1 cellular context compared by ENCODE assay signal in the genomic region with DNA sequence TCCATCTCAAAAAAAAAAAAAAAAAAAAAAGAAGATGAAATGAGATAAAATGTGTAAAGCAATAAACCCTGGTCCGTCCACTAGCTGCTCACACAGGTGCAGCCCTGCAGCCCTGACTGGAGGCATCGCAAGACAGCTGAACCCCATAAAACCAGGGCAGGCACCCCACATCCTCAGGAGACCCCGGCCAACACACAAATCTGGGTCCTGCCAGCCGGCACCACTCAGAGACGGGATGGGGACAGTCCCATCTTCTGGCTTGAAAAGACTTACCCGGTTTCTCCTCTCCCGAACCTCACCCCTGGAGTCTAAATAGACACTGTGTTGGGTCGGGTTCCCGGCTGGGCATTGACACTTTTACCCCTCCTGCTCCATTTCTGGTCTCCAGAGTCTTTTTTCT.
TF ChIP-seq lines count a peak whose summit lies in the region.

No MANE protein-coding gene starts in this region.

TF ChIP-seq in WTC11, 78 proteins besides CTCF, POLR2A, EP300 and RAD21 (continued from another document):
- TF ChIP-seq, protein P1, sequence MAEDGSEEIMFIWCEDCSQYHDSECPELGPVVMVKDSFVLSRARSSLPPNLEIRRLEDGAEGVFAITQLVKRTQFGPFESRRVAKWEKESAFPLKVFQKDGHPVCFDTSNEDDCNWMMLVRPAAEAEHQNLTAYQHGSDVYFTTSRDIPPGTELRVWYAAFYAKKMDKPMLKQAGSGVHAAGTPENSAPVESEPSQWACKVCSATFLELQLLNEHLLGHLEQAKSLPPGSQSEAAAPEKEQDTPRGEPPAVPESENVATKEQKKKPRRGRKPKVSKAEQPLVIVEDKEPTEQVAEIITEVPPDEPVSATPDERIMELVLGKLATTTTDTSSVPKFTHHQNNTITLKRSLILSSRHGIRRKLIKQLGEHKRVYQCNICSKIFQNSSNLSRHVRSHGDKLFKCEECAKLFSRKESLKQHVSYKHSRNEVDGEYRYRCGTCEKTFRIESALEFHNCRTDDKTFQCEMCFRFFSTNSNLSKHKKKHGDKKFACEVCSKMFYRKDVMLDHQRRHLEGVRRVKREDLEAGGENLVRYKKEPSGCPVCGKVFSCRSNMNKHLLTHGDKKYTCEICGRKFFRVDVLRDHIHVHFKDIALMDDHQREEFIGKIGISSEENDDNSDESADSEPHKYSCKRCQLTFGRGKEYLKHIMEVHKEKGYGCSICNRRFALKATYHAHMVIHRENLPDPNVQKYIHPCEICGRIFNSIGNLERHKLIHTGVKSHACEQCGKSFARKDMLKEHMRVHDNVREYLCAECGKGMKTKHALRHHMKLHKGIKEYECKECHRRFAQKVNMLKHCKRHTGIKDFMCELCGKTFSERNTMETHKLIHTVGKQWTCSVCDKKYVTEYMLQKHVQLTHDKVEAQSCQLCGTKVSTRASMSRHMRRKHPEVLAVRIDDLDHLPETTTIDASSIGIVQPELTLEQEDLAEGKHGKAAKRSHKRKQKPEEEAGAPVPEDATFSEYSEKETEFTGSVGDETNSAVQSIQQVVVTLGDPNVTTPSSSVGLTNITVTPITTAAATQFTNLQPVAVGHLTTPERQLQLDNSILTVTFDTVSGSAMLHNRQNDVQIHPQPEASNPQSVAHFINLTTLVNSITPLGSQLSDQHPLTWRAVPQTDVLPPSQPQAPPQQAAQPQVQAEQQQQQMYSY (CRISPR knock-in tag; IDR thresholded peaks at IDR 0.05): no peak
- TF ChIP-seq IRF2 (CRISPR knock-in tag; IDR thresholded peaks at IDR 0.05; ENCODE audit: borderline replicate concordance, low read depth) (no peak), EMX1 (CRISPR knock-in tag; IDR thresholded peaks at IDR 0.05) (no peak), NR2C2 (CRISPR knock-in tag; IDR thresholded peaks at IDR 0.05) (no peak), NR1H2 (CRISPR knock-in tag; IDR thresholded peaks at IDR 0.05) (no peak), TEAD1 (CRISPR knock-in tag; IDR thresholded peaks at IDR 0.05) (no peak), ELF4 (CRISPR knock-in tag; IDR thresholded peaks at IDR 0.05; ENCODE audit: low read depth) (no peak), PRRX2 (CRISPR knock-in tag; IDR thresholded peaks at IDR 0.05) (no peak)
- TF ChIP-seq, protein P2, sequence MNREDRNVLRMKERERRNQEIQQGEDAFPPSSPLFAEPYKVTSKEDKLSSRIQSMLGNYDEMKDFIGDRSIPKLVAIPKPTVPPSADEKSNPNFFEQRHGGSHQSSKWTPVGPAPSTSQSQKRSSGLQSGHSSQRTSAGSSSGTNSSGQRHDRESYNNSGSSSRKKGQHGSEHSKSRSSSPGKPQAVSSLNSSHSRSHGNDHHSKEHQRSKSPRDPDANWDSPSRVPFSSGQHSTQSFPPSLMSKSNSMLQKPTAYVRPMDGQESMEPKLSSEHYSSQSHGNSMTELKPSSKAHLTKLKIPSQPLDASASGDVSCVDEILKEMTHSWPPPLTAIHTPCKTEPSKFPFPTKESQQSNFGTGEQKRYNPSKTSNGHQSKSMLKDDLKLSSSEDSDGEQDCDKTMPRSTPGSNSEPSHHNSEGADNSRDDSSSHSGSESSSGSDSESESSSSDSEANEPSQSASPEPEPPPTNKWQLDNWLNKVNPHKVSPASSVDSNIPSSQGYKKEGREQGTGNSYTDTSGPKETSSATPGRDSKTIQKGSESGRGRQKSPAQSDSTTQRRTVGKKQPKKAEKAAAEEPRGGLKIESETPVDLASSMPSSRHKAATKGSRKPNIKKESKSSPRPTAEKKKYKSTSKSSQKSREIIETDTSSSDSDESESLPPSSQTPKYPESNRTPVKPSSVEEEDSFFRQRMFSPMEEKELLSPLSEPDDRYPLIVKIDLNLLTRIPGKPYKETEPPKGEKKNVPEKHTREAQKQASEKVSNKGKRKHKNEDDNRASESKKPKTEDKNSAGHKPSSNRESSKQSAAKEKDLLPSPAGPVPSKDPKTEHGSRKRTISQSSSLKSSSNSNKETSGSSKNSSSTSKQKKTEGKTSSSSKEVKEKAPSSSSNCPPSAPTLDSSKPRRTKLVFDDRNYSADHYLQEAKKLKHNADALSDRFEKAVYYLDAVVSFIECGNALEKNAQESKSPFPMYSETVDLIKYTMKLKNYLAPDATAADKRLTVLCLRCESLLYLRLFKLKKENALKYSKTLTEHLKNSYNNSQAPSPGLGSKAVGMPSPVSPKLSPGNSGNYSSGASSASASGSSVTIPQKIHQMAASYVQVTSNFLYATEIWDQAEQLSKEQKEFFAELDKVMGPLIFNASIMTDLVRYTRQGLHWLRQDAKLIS (CRISPR knock-in tag; IDR thresholded peaks at IDR 0.05; ENCODE audit: borderline replicate concordance): no peak
